In the genomic region with DNA sequence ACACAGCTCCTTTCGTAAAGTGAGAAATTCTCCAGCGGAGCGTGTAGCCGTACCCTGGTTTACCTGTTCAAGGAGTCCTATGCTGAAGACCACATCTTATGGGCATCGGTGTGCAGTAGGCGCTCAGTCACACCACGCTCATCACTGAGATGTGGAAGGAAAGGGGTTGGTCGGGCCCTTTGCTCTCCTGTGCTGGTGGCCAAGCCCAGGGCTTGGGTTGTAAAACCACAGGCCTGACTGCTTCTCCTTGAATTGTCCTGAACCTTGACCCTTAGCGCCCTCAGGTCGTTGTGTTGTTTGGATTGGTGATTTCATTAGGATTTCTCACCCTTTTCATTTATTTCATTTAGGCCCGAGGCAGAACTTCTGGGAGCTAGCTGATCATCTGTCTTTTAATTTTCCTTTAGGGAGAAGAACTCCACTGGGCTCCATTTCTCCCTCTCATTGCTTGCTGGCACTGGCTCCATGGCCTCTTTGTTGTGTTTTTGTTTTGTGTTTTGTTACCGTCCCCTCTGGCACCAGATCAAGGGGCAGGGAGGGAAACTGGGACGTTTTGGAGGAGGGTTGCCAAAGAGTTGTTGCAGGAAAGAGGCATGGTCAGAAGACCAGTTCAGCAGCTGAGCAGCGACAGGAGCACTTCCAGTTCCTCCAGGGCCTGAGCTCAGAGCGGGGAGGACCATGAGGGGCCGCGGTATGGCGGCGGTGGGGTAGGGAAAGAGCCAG, we compare ENCODE assay signal across 1 cellular context.
TF ChIP-seq lines count a peak whose summit lies in the region.

No MANE protein-coding gene starts in this region.

TF ChIP-seq in neural cell, 6 proteins besides CTCF, POLR2A, EP300 and RAD21:
- no peak for TF ChIP-seq POLR2AphosphoS5 (IDR thresholded peaks at IDR 0.05)
